ENCODE assay signal across 8 cellular contexts in genomic region chr5:181243020-181243520, GRCh38. TPM values are rescaled to one million over a fixed set of nuclear protein-coding genes. Genes with fewer than 3 reads are reported as not detected.
A peak's percentile ranks its signal among the peaks of the same experiment; 100 is the strongest.
DNase-seq lines count a peak whose midpoint lies in the region; ATAC-seq and TF ChIP-seq lines count a peak whose summit lies in the region.

No MANE protein-coding gene starts in this region.

- H3K27ac Mint-ChIP-seq in activated CD8-positive, alpha-beta T cell treated with anti-CD3 and anti-CD28 coated beads, Interleukin-2, amount 10 ng/mL, durations not matched to agents 7 days and 5 days, result peak overlapping the region; percentile 99

- BruUV-seq in HCT116 (replicated peaks; lab: Mats Ljungman, UMichigan), result no TSS peak

- no peaks in the 10 kb centered on the region for H3K27me3 ChIP-seq in HCT116 (ENCODE audit: insufficient read depth, low read length)
- H3K27me3 ChIP-seq in iPS-15b (ENCODE audit: control insufficient read depth, insufficient read depth, low read length), result no peaks in the 10 kb centered on the region

- TF ChIP-seq CTCF in HCT116 (IDR thresholded peaks at IDR 0.05 in 2 of 3, conservative IDR thresholded peaks at IDR 0.05 in 1 of 3; ENCODE audit: borderline replicate concordance in 1 of 3, insufficient read depth in 1 of 3, low read depth in 2 of 3, low read length in 2 of 3), result no peak

- no peak for TF ChIP-seq POLR2A in HCT116 (IDR thresholded peaks at IDR 0.05; ENCODE audit: borderline replicate concordance, extremely low read depth, insufficient read depth, insufficient read length)

- H3K36me3 ChIP-seq in HCT116 (ENCODE audit: control insufficient read depth in 1 of 2, insufficient read depth in 2 of 2, low read length in 2 of 2) (peaks cover 32 to 57% of the 10 kb centered on the region in 2 experiments), iPS-15b (ENCODE audit: control insufficient read depth, insufficient read depth, low read length) (peaks cover 55% of the 10 kb centered on the region)

- H3K9me2 ChIP-seq in HCT116 (ENCODE audit: insufficient read depth), result no peaks in the 10 kb centered on the region

- no peak for ATAC-seq in HCT116
- ATAC-seq in activated CD8-positive, alpha-beta T cell treated with anti-CD3 and anti-CD28 coated beads, Interleukin-2, amount 10 ng/mL, durations not matched to agents 7 days and 5 days, result no peak
- ATAC-seq in HG03045 (IDR thresholded peaks at IDR 0.05; ENCODE audit: unreplicated experiment), result no peak

- H3K4me3 Mint-ChIP-seq in activated CD8-positive, alpha-beta T cell treated with anti-CD3 and anti-CD28 coated beads, Interleukin-2, amount 10 ng/mL, durations not matched to agents 7 days and 5 days, result peak overlapping the region; percentile 98

- H3K4me1 ChIP-seq in HCT116 (ENCODE audit: control insufficient read depth in 1 of 2, insufficient read depth in 2 of 2, low read length in 2 of 2) (peaks cover 21 to 40% of the 10 kb centered on the region in 2 experiments), iPS-15b (ENCODE audit: control insufficient read depth, insufficient read depth, low read length) (peaks cover 4% of the 10 kb centered on the region)

- DNase-seq in HCT116 (ENCODE audit: low read depth, low spot score) (no peak), SW480 (ENCODE audit: low spot score) (no peak), SKM-1 (lab: John Stamatoyannopoulos, UW; ENCODE audit: unreplicated experiment) (no peak), NCI-H69 (lab: John Stamatoyannopoulos, UW) (no peak)
- DNase-seq in activated CD8-positive, alpha-beta T cell treated with anti-CD3 and anti-CD28 coated beads, Interleukin-2, amount 10 ng/mL, durations not matched to agents 7 days and 5 days, result no peak
- peak; percentile 67 for DNase-seq in stimulated activated CD8-positive, alpha-beta memory T cell treated with anti-CD3 and anti-CD28 coated beads, Interleukin-4, amount 100 ng/mL, for 48 hours

- H2AFZ ChIP-seq in HCT116 (ENCODE audit: low read depth, low read length, poor library complexity, severe bottlenecking), result no peak overlapping the region

- H3K4me3 ChIP-seq in HCT116 (replicated peaks in 1 of 2; ENCODE audit: low read depth in 1 of 2, low read length in 2 of 2) (peak overlapping the region; percentile 88 to 92), iPS-15b (ENCODE audit: low read depth, low read length) (peak overlapping the region; percentile 97)

- H3K9me3 ChIP-seq in HCT116 (ENCODE audit: control insufficient read depth in 1 of 2, insufficient read depth in 1 of 2, low read depth in 1 of 2, low read length in 2 of 2), result no peaks in the 10 kb centered on the region
- no peaks in the 10 kb centered on the region for H3K9me3 ChIP-seq in iPS-15b (ENCODE audit: control insufficient read depth, insufficient read depth, low read length)

- peaks cover 90% of the 10 kb centered on the region for H3K79me2 ChIP-seq in HCT116 (ENCODE audit: insufficient read depth, low read length)

- intact Hi-C loops in HCT116 (cut with micrococcal nuclease), result no loop called here

- POLR2A ChIA-PET in HCT116 (lab: Charles Lee), result interaction anchor here (1.4 kb wide), 1 partner anchor 9 kb away, joined by 4 read pairs; no protein-coding TSS in a partner anchor
- POLR2A ChIA-PET in activated CD8-positive, alpha-beta T cell treated with anti-CD3 and anti-CD28 coated beads, Interleukin-2, amount 10 ng/mL, durations not matched to agents 7 days and 5 days (lab: Charles Lee), result interaction anchor here (0.7 to 11.1 kb wide), 8 partner anchors 9 to 72 kb away, joined by 3 to 157 read pairs (median 6); partner anchors contain the start of genes TRIM41 and TRIM52

- H3K9me3 Mint-ChIP-seq in activated CD8-positive, alpha-beta T cell treated with anti-CD3 and anti-CD28 coated beads, Interleukin-2, amount 10 ng/mL, durations not matched to agents 7 days and 5 days (ENCODE audit: insufficient read depth), result no peaks in the 10 kb centered on the region

- peak overlapping the region; percentile 96 for H3K27ac ChIP-seq in HCT116 (ENCODE audit: low read depth, low read length)

- H3K4me2 ChIP-seq in HCT116 (ENCODE audit: low read length), result peak overlapping the region; percentile 98

- H4K20me1 ChIP-seq in HCT116 (ENCODE audit: insufficient read depth), result peaks cover 29% of the 10 kb centered on the region; the same call in 1 of the 2 replicates

- CTCF ChIA-PET in HCT116 (lab: Charles Lee), result no interaction called here
- CTCF ChIA-PET in activated CD8-positive, alpha-beta T cell treated with anti-CD3 and anti-CD28 coated beads, Interleukin-2, amount 10 ng/mL, durations not matched to agents 7 days and 5 days (lab: Charles Lee), result interaction anchor here (0.8 to 1.3 kb wide), 3 partner anchors 16 to 80 kb away, joined by 3 to 4 read pairs (median 3); partner anchors contain the start of gene TRIM52

- H3K36me3 Mint-ChIP-seq in activated CD8-positive, alpha-beta T cell treated with anti-CD3 and anti-CD28 coated beads, Interleukin-2, amount 10 ng/mL, durations not matched to agents 7 days and 5 days (ENCODE audit: low read depth), result peaks cover 62% of the 10 kb centered on the region

- no peaks in the 10 kb centered on the region for H3K27me3 Mint-ChIP-seq in activated CD8-positive, alpha-beta T cell treated with anti-CD3 and anti-CD28 coated beads, Interleukin-2, amount 10 ng/mL, durations not matched to agents 7 days and 5 days (ENCODE audit: low read depth)

- RAD21 ChIA-PET in HCT116 (lab: Charles Lee; ENCODE audit: low non-redundant PET in 1 of 2, low total read pairs in 2 of 2, uncharacterized antibody in 2 of 2, unreplicated experiment in 2 of 2), result no interaction called here

- TF ChIP-seq RAD21 in HCT116 (IDR thresholded peaks at IDR 0.05; ENCODE audit: low read depth), result no peak

- H3K9ac ChIP-seq in HCT116 (ENCODE audit: low read length) (peak overlapping the region; percentile 93), iPS-15b (ENCODE audit: low read depth, low read length) (peak overlapping the region; percentile 97)

- H3K4me1 Mint-ChIP-seq in activated CD8-positive, alpha-beta T cell treated with anti-CD3 and anti-CD28 coated beads, Interleukin-2, amount 10 ng/mL, durations not matched to agents 7 days and 5 days (ENCODE audit: low read depth), result peaks cover 60% of the 10 kb centered on the region

TF ChIP-seq in HCT116, 20 proteins besides CTCF, POLR2A, EP300 and RAD21:
- no peak; the same call in 1 of the 2 replicates for TF ChIP-seq POLR2AphosphoS5 (IDR thresholded peaks at IDR 0.05; ENCODE audit: low read depth, low read length)
- peak; percentile 96; the same call in 1 of the 2 replicates for TF ChIP-seq ZFX (IDR thresholded peaks at IDR 0.05)

RNA-seq across cellular contexts. Expression of gene RACK1, which starts 0.6 kb away (rescaled TPM):
- 2,432 TPM for total RNA-seq in HCT116 (2021; ENCODE audit: unreplicated experiment)
- 5,228 and 5,585 TPM in 2 replicates for polyA plus RNA-seq in HCT116 (2012)
- total RNA-seq in activated CD8-positive, alpha-beta T cell treated with anti-CD3 and anti-CD28 coated beads, Interleukin-2, amount 10 ng/mL, durations not matched to agents 7 days and 5 days, result 1,000 to 10,000 TPM; 1,796 to 1,942 TPM

RNA-seq across cellular contexts. Expression of gene TRIM52, which starts 17.9 kb away (rescaled TPM):
- total RNA-seq in HCT116 (2021; ENCODE audit: unreplicated experiment), result 7.6 TPM
- 5.7 and 6.3 TPM in 2 replicates for polyA plus RNA-seq in HCT116 (2012)
- total RNA-seq in activated CD8-positive, alpha-beta T cell treated with anti-CD3 and anti-CD28 coated beads, Interleukin-2, amount 10 ng/mL, durations not matched to agents 7 days and 5 days, result 10 to 100 TPM; 22.4 to 23.2 TPM

RNA-seq across cellular contexts. Expression of gene TRIM41, which starts 20.0 kb away (rescaled TPM):
- 51.8 TPM for total RNA-seq in HCT116 (2021; ENCODE audit: unreplicated experiment)
- 34.1 and 37.8 TPM in 2 replicates for polyA plus RNA-seq in HCT116 (2012)
- total RNA-seq in activated CD8-positive, alpha-beta T cell treated with anti-CD3 and anti-CD28 coated beads, Interleukin-2, amount 10 ng/mL, durations not matched to agents 7 days and 5 days, result 10 to 100 TPM; 40.0 to 44.7 TPM

RNA-seq across cellular contexts. Expression of gene TRIM7, which starts 38.1 kb away (rescaled TPM):
- 30.2 TPM for total RNA-seq in HCT116 (2021; ENCODE audit: unreplicated experiment)
- 21.9 and 25.3 TPM in 2 replicates for polyA plus RNA-seq in HCT116 (2012)
- 1 to 10 TPM; 1.1 to 1.5 TPM for total RNA-seq in activated CD8-positive, alpha-beta T cell treated with anti-CD3 and anti-CD28 coated beads, Interleukin-2, amount 10 ng/mL, durations not matched to agents 7 days and 5 days
